ENCODE assay signal across 12 cellular contexts in genomic region chr13:33367931-33368330, GRCh38.
DNase-seq lines count a peak whose midpoint lies in the region; ATAC-seq and TF ChIP-seq lines count a peak whose summit lies in the region.
"Had no signal": no experiment of that assay in that cellular context is flagged by ENCODE, and none has a peak within 500 bp of the region (broad histone marks: within the 10 kb centered on the region; RNA-seq: fewer than 3 reads in every experiment).

No MANE protein-coding gene starts in this region.

- H3K79me2 ChIP-seq in osteoblast (ENCODE audit: insufficient read depth, low read length) = no peaks in the 10 kb centered on the region

- H3K4me3 ChIP-seq in osteoblast (ENCODE audit: insufficient read depth, low read length) = peak overlapping the region; percentile 7

- DNase-seq in SKM-1 (lab: John Stamatoyannopoulos, UW; ENCODE audit: unreplicated experiment) = peak; percentile 67
- no peak for DNase-seq in osteoblast (ENCODE audit: insufficient read length, low spot score, missing footprints)
- no peak for DNase-seq in NCI-H526 treated with DMSO at 0.1 percent for 48 hours (lab: John Stamatoyannopoulos, UW)
- no peak for DNase-seq in G401 (ENCODE audit: low spot score)
- no peak for DNase-seq in stimulated activated CD4-positive, alpha-beta T cell treated with anti-CD3 and anti-CD28 coated beads, Interleukin-1b, Interleukin-23, amount 100 ng/mL, for 48 hours
- no peak for DNase-seq in activated CD8-positive, alpha-beta memory T cell treated with anti-CD3 and anti-CD28 coated beads, Interleukin-2, amount 50 U/mL, for 48 hours
- DNase-seq: central memory CD4-positive, alpha-beta T cell; EL; foreskin melanocyte; NCI-H1694 had no signal

- no peaks in the 10 kb centered on the region for H4K20me1 ChIP-seq in osteoblast (ENCODE audit: insufficient read depth, low read length)

- peak overlapping the region; percentile 52 for H3K4me2 ChIP-seq in osteoblast (ENCODE audit: insufficient read depth, low read length)

- in situ Hi-C loops in G401 (cut with HindIII; ENCODE audit: low sequenced_read_pairs) = no loop called here

- H3K36me3 ChIP-seq in osteoblast (ENCODE audit: insufficient read depth, low read length) = no peaks in the 10 kb centered on the region

- ATAC-seq in GM18502 (IDR thresholded peaks at IDR 0.05; ENCODE audit: poor library complexity, unreplicated experiment) (peak; percentile 75), HG02759 (IDR thresholded peaks at IDR 0.05; ENCODE audit: unreplicated experiment) (peak; percentile 84)

- H3K27ac ChIP-seq in osteoblast (ENCODE audit: low read depth, low read length) = no peak overlapping the region

- no peaks in the 10 kb centered on the region for H3K27me3 ChIP-seq in osteoblast (ENCODE audit: insufficient read depth, low read length)

- peak overlapping the region; percentile 76 for H2AFZ ChIP-seq in osteoblast (ENCODE audit: low read length)

- no peaks in the 10 kb centered on the region for H3K9me3 ChIP-seq in osteoblast (ENCODE audit: low read depth, low read length)

- H3K4me1 ChIP-seq in osteoblast (ENCODE audit: insufficient read depth, low read length) = no peaks in the 10 kb centered on the region

- no peak for TF ChIP-seq CTCF in osteoblast (IDR thresholded peaks at IDR 0.05; ENCODE audit: extremely low read depth, low read depth, low read length)
